Comparison of ENCODE assay signal across 13 cellular contexts in genomic region chr2:62665446-62665845, GRCh38.
"Had no signal": no experiment of that assay in that cellular context is flagged by ENCODE, and none has a peak within 500 bp of the region (broad histone marks: within the 10 kb centered on the region; RNA-seq: fewer than 3 reads in every experiment).

No MANE protein-coding gene starts in this region.

- H3K36me3 ChIP-seq: cardiac muscle cell had no signal

- H3K36me3 Mint-ChIP-seq: activated naive CD8-positive, alpha-beta T cell treated with anti-CD3 and anti-CD28 coated beads, Interleukin-2, amount 10 ng/mL, durations not matched to agents 7 days and 5 days; immature natural killer cell; naive thymus-derived CD8-positive, alpha-beta T cell had no signal

- DNase-seq: activated CD4-positive, alpha-beta memory T cell treated with anti-CD3 and anti-CD28 coated beads, Interleukin-2, amount 10 ng/mL, durations not matched to agents 7 days and 5 days; activated gamma-delta T cell; activated naive CD8-positive, alpha-beta T cell treated with anti-CD3 and anti-CD28 coated beads, Interleukin-2, amount 10 ng/mL, durations not matched to agents 7 days and 5 days; activated T-cell treated with anti-CD3 and anti-CD28 coated beads, Interleukin-2, amount 50 U/mL, for 48 hours; glutamatergic neuron; immature natural killer cell; naive thymus-derived CD8-positive, alpha-beta T cell; substantia nigra; T1000 had no signal

- ATAC-seq: naive thymus-derived CD8-positive, alpha-beta T cell had no signal

- H3K27ac ChIP-seq: VCaP had no signal

- H3K27me3 ChIP-seq: cardiac muscle cell had no signal

- H3K4me3 ChIP-seq: cardiac muscle cell, lung had no signal

- H3K9me3 Mint-ChIP-seq: activated CD4-positive, alpha-beta memory T cell treated with anti-CD3 and anti-CD28 coated beads, Interleukin-2, amount 10 ng/mL, durations not matched to agents 7 days and 5 days; activated naive CD8-positive, alpha-beta T cell treated with anti-CD3 and anti-CD28 coated beads, Interleukin-2, amount 10 ng/mL, durations not matched to agents 7 days and 5 days; immature natural killer cell; naive thymus-derived CD8-positive, alpha-beta T cell; stimulated activated effector memory CD8-positive, alpha-beta T cell treated with anti-CD3 and anti-CD28 coated beads, Interleukin-12 subunit alpha, Interleukin-12 subunit beta, amount 100 ng/mL, for 72 hours had no signal

- H3K27ac Mint-ChIP-seq: activated CD4-positive, alpha-beta memory T cell treated with anti-CD3 and anti-CD28 coated beads, Interleukin-2, amount 10 ng/mL, durations not matched to agents 7 days and 5 days; activated naive CD8-positive, alpha-beta T cell treated with anti-CD3 and anti-CD28 coated beads, Interleukin-2, amount 10 ng/mL, durations not matched to agents 7 days and 5 days; immature natural killer cell; stimulated activated effector memory CD8-positive, alpha-beta T cell treated with anti-CD3 and anti-CD28 coated beads, Interleukin-12 subunit alpha, Interleukin-12 subunit beta, amount 100 ng/mL, for 72 hours had no signal
